Comparison of ENCODE assay signal across 2 cellular contexts in the genomic region with DNA sequence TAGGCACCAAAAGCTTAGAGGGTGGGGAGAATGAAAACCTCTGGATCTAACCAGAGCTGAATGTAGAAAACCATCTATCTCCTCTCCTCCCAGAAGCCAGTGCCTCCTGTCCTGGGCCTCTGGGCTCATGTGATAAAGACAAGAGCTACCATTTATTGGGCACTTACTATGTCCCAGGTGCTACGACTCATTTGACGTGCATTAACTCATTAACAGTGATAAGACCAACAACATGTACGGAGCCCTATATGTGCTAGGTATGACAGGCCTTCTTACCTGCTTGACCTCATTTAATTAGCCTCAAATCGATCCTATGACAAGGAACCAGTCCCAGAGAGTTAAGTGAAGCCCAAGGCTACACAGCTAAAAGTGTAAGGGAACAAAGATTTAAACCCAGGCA.
TF ChIP-seq lines count a peak whose summit lies in the region.

No MANE protein-coding gene starts in this region.

TF ChIP-seq in IMR-90, 13 proteins besides CTCF, POLR2A, EP300 and RAD21:
- TF ChIP-seq MAZ (IDR thresholded peaks at IDR 0.05; ENCODE audit: borderline replicate concordance, low read depth, low read length) = no peak
- no peak for TF ChIP-seq CEBPB (IDR thresholded peaks at IDR 0.05; ENCODE audit: low read depth, low read length)
- TF ChIP-seq NFE2L2 (IDR thresholded peaks at IDR 0.05; ENCODE audit: low read depth, low read length) = no peak
- no peak for TF ChIP-seq CHD1 (IDR thresholded peaks at IDR 0.05; ENCODE audit: low read depth, low read length)
- TF ChIP-seq, protein P1, sequence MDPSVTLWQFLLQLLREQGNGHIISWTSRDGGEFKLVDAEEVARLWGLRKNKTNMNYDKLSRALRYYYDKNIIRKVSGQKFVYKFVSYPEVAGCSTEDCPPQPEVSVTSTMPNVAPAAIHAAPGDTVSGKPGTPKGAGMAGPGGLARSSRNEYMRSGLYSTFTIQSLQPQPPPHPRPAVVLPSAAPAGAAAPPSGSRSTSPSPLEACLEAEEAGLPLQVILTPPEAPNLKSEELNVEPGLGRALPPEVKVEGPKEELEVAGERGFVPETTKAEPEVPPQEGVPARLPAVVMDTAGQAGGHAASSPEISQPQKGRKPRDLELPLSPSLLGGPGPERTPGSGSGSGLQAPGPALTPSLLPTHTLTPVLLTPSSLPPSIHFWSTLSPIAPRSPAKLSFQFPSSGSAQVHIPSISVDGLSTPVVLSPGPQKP (IDR thresholded peaks at IDR 0.05; ENCODE audit: borderline replicate concordance, low read depth, low read length) = no peak
- TF ChIP-seq FOS (IDR thresholded peaks at IDR 0.05; ENCODE audit: low read depth, low read length) = no peak
- TF ChIP-seq, protein P2, sequence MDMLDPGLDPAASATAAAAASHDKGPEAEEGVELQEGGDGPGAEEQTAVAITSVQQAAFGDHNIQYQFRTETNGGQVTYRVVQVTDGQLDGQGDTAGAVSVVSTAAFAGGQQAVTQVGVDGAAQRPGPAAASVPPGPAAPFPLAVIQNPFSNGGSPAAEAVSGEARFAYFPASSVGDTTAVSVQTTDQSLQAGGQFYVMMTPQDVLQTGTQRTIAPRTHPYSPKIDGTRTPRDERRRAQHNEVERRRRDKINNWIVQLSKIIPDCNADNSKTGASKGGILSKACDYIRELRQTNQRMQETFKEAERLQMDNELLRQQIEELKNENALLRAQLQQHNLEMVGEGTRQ (IDR thresholded peaks at IDR 0.05; ENCODE audit: low read depth, low read length) = no peak
- TF ChIP-seq MXI1 (IDR thresholded peaks at IDR 0.05; ENCODE audit: borderline replicate concordance, low read depth, low read length) = no peak
- no peak for TF ChIP-seq MAFK (IDR thresholded peaks at IDR 0.05; ENCODE audit: low read depth, low read length)
- no peak for TF ChIP-seq RFX5 (IDR thresholded peaks at IDR 0.05; ENCODE audit: low read depth, low read length)
- no peak for TF ChIP-seq RCOR1 (IDR thresholded peaks at IDR 0.05; ENCODE audit: insufficient replicate concordance, low read length)
- TF ChIP-seq BHLHE40 (IDR thresholded peaks at IDR 0.05; ENCODE audit: low read depth, low read length) = no peak
- TF ChIP-seq SMC3 (IDR thresholded peaks at IDR 0.05; ENCODE audit: low read depth, low read length) = no peak

TF ChIP-seq in H1, 55 proteins besides CTCF, POLR2A, EP300 and RAD21:
- TF ChIP-seq, protein P3, sequence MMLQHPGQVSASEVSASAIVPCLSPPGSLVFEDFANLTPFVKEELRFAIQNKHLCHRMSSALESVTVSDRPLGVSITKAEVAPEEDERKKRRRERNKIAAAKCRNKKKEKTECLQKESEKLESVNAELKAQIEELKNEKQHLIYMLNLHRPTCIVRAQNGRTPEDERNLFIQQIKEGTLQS (IDR thresholded peaks at IDR 0.05; ENCODE audit: insufficient read depth, low read depth, low read length) = no peak
- no peak for TF ChIP-seq SIRT6 (IDR thresholded peaks at IDR 0.05; ENCODE audit: low read length)
- no peak for TF ChIP-seq KDM1A (IDR thresholded peaks at IDR 0.05; ENCODE audit: borderline replicate concordance, low read length)
- no peak for TF ChIP-seq HDAC2 (IDR thresholded peaks at IDR 0.05; ENCODE audit: borderline replicate concordance in 1 of 2, low read depth in 2 of 2, low read length in 2 of 2)
- no peak for TF ChIP-seq CBX5 (IDR thresholded peaks at IDR 0.05; ENCODE audit: low read depth, low read length)
- TF ChIP-seq SP4 (IDR thresholded peaks at IDR 0.05; ENCODE audit: low read length) = no peak
- no peak for TF ChIP-seq BACH1 (IDR thresholded peaks at IDR 0.05; ENCODE audit: low read length)
- no peak for TF ChIP-seq FOSL1 (IDR thresholded peaks at IDR 0.05; ENCODE audit: insufficient read depth, low read depth, low read length)
- no peak for TF ChIP-seq JUND (IDR thresholded peaks at IDR 0.05; ENCODE audit: low read length)
- TF ChIP-seq, protein P2 (IDR thresholded peaks at IDR 0.05; ENCODE audit: low read length) = no peak
- TF ChIP-seq CHD2 (IDR thresholded peaks at IDR 0.05; ENCODE audit: low read length) = no peak
TF ChIP-seq in H1: peak in this region for 0.
